Comparison of ENCODE assay signal across 20 cellular contexts in genomic region chr11:125910450-125910849, GRCh38. TPM values are rescaled to one million over a fixed set of nuclear protein-coding genes. Genes with fewer than 3 reads are reported as not detected.
"Had no signal": no experiment of that assay in that cellular context is flagged by ENCODE, and none has a peak within 500 bp of the region (broad histone marks: within the 10 kb centered on the region; RNA-seq: fewer than 3 reads in every experiment).

No MANE protein-coding gene starts in this region.

- H3K4me1 Mint-ChIP-seq: nephron progenitor cell had no signal

- H3K27ac ChIP-seq: coronary artery, hepatocyte, neutrophil, stomach, suprapubic skin, thyroid gland had no signal

- DNase-seq: effector CD8-positive, alpha-beta T cell; foreskin fibroblast; head of caudate nucleus; kidney glomerular epithelial cell; naive thymus-derived CD4-positive, alpha-beta T cell; nephron progenitor cell; right cardiac atrium; small intestine; stimulated activated CD4-positive, alpha-beta T cell treated with anti-CD3 and anti-CD28 coated beads, Interleukin-12 subunit alpha, Interleukin-12 subunit beta, amount 100 ng/mL, for 4 hours; stimulated activated naive CD4-positive, alpha-beta T cell; stomach; thyroid gland had no signal

- H3K36me3 Mint-ChIP-seq: naive thymus-derived CD4-positive, alpha-beta T cell; type B pancreatic cell had no signal

- H3K27ac Mint-ChIP-seq: naive thymus-derived CD4-positive, alpha-beta T cell; nephron progenitor cell; progenitor cell of endocrine pancreas; type B pancreatic cell had no signal

- H3K4me3 Mint-ChIP-seq: naive thymus-derived CD4-positive, alpha-beta T cell; nephron progenitor cell; type B pancreatic cell had no signal

- H3K9me3 Mint-ChIP-seq: type B pancreatic cell had no signal

- ATAC-seq: esophagus mucosa; naive thymus-derived CD4-positive, alpha-beta T cell; right cardiac atrium had no signal

RNA-seq across cellular contexts. Expression of gene VSIG10L2, which starts 35.4 kb away (rescaled TPM):
- polyA plus RNA-seq: hepatocyte; liver; naive thymus-derived CD4-positive, alpha-beta T cell had no signal
